9 cellular contexts compared by ENCODE assay signal in genomic region chr6:43644940-43645612, GRCh38. TPM values are rescaled to one million over a fixed set of nuclear protein-coding genes. Genes with fewer than 3 reads are reported as not detected.
DNase-seq lines count a peak whose midpoint lies in the region; ATAC-seq and TF ChIP-seq lines count a peak whose summit lies in the region.
"Had no signal": no experiment of that assay in that cellular context is flagged by ENCODE, and none has a peak within 500 bp of the region (broad histone marks: within the 10 kb centered on the region; RNA-seq: fewer than 3 reads in every experiment).

Gene RSPH9, plus strand, starts transcription at chr6:43645036. Its CDS starts 63 bp downstream, at chr6:43645099.

- CTCF ChIA-PET in activated B cell treated with CpG ODN at 0.5 μM for 24 hours (lab: Charles Lee): interaction anchor here (1.0 to 1.7 kb wide), 5 partner anchors 16 to 622 kb away, joined by 3 to 5 read pairs (median 4); partner anchors contain the start of gene GTPBP2

- peak within 1 kb of the TSS; percentile 65 for H3K4me3 ChIP-seq in choroid plexus epithelial cell (ENCODE audit: low read depth, low read length)

- H3K27me3 Mint-ChIP-seq in activated B cell treated with CpG ODN at 0.5 μM for 24 hours: no peaks in the 10 kb centered on the region

- H3K36me3 Mint-ChIP-seq in activated B cell treated with CpG ODN at 0.5 μM for 24 hours (ENCODE audit: low read depth): peaks cover 18% of the 10 kb centered on the region

- H3K9me3 Mint-ChIP-seq in activated B cell treated with CpG ODN at 0.5 μM for 24 hours: no peaks in the 10 kb centered on the region

- TF ChIP-seq CTCF in activated B cell treated with CpG ODN at 0.5 μM for 24 hours (IDR thresholded peaks at IDR 0.05) (no peak), choroid plexus epithelial cell (conservative IDR thresholded peaks at IDR 0.05; ENCODE audit: low read depth, low read length) (no peak)

- H3K27ac Mint-ChIP-seq in activated B cell treated with CpG ODN at 0.5 μM for 24 hours: peak within 1 kb of the TSS; percentile 24

- DNase-seq in COLO668 (lab: John Stamatoyannopoulos, UW; ENCODE audit: unreplicated experiment): peak; percentile 21
- DNase-seq in activated B cell treated with CpG ODN at 0.5 μM for 24 hours: peak; percentile 72
- peak; percentile 90 for DNase-seq in choroid plexus epithelial cell (ENCODE audit: low read depth)
- DNase-seq in left lobe of liver (ENCODE audit: low spot score): no peak
- DNase-seq in stimulated activated CD4-positive, alpha-beta T cell treated with anti-CD3 and anti-CD28 coated beads, TNF-alpha, amount 100 ng/mL, for 4 hours (ENCODE audit: low read depth in 3 of 3): peak; percentile 34 to 47 (median 44)
- no peak for DNase-seq in kidney glomerular epithelial cell (lab: John Stamatoyannopoulos, UW)
- no peak for DNase-seq in Kasumi-1 (lab: John Stamatoyannopoulos, UW)

- peak; percentile 72 for ATAC-seq in HG02642 (IDR thresholded peaks at IDR 0.05; ENCODE audit: poor library complexity, unreplicated experiment)
- ATAC-seq in activated B cell treated with CpG ODN at 0.5 μM for 24 hours (ENCODE audit: low read depth): peak; percentile 92
- ATAC-seq in left lobe of liver: peak; percentile 67

- H3K4me3 Mint-ChIP-seq in activated B cell treated with CpG ODN at 0.5 μM for 24 hours: peak within 1 kb of the TSS; percentile 87

- intact Hi-C loops in activated B cell treated with CpG ODN at 0.5 μM for 24 hours (cut with micrococcal nuclease): loop anchor here (1.0 to 2.0 kb wide), 3 partner anchors 9 to 36 kb away; partner anchors contain the start of gene GTPBP2

- peaks cover 11% of the 10 kb centered on the region for H3K4me1 Mint-ChIP-seq in activated B cell treated with CpG ODN at 0.5 μM for 24 hours

- POLR2A ChIA-PET in activated B cell treated with CpG ODN at 0.5 μM for 24 hours (lab: Charles Lee): interaction anchor here (0.6 to 2.6 kb wide), 5 partner anchors 9 to 128 kb away, joined by 3 to 10 read pairs (median 6); partner anchors contain the start of genes GTPBP2 and MAD2L1BP

RNA-seq across cellular contexts. Expression of gene RSPH9, which starts in this region (rescaled TPM):
- 0.17 TPM in 1 of 2 replicates, not detected in the other for total RNA-seq in activated B cell treated with CpG ODN at 0.5 μM for 24 hours
- not detected for total RNA-seq in left lobe of liver
- total RNA-seq: myocyte had no signal

Comparison
In these comparisons a context has a peak if more than half of its experiments do, and no peak if none do; other contexts are left out.
1. Peak in DNase-seq and ATAC-seq in activated B cell treated with CpG ODN at 0.5 μM for 24 hours; RNA of the gene not detected or under 1 TPM.
2. Peak in ATAC-seq in left lobe of liver; RNA of the gene not detected or under 1 TPM.
3. DNase-seq: peak in COLO668 (single experiment), choroid plexus epithelial cell (single experiment) and stimulated activated CD4-positive, alpha-beta T cell treated with anti-CD3 and anti-CD28 coated beads, TNF-alpha, amount 100 ng/mL, for 4 hours (3 of 3); none in left lobe of liver (single experiment), kidney glomerular epithelial cell (single experiment) and Kasumi-1 (0 of 2).
4. Peak in every context shown above with its lines, with median percentiles within 50 percentile points of each other: ATAC-seq.